ENCODE assay signal across 8 cellular contexts in genomic region chr5:143402464-143403356, GRCh38. TPM values are rescaled to one million over a fixed set of nuclear protein-coding genes. Genes with fewer than 3 reads are reported as not detected.
DNase-seq lines count a peak whose midpoint lies in the region; ATAC-seq and TF ChIP-seq lines count a peak whose summit lies in the region.

No MANE protein-coding gene starts in this region.

- DNase-seq in CD4-positive, alpha-beta T cell, result peak; percentile 34 to 61 (median 38)
- DNase-seq in SK-N-SH (peak; percentile 71), Right ventricle myocardium superior (peak; percentile 79), omental fat pad (ENCODE audit: low spot score) (peak; percentile 37), upper lobe of left lung (peak; percentile 61 to 94), NCI-H2081 treated with DMSO at 0.1 percent for 48 hours (lab: John Stamatoyannopoulos, UW) (no peak)

- H3K4me1 Mint-ChIP-seq in CD4-positive, alpha-beta T cell (ENCODE audit: low read depth), result peaks cover 51% of the 10 kb centered on the region
- H3K4me1 Mint-ChIP-seq in activated naive CD8-positive, alpha-beta T cell (ENCODE audit: low read depth), result peaks cover 54% of the 10 kb centered on the region

- H3K4me3 ChIP-seq in SK-N-SH (ENCODE audit: low read depth in 2 of 2, low read length in 1 of 2), result peak overlapping the region; percentile 83 to 90
- peak overlapping the region; percentile 63 to 93 (median 90) for H3K4me3 ChIP-seq in upper lobe of left lung

- peak overlapping the region; percentile 96 for H3K4me3 Mint-ChIP-seq in CD4-positive, alpha-beta T cell
- H3K4me3 Mint-ChIP-seq in activated naive CD8-positive, alpha-beta T cell, result peak overlapping the region; percentile 92

- peaks cover 9 to 19% of the 10 kb centered on the region in 2 experiments; a peak in 3 of 4 replicates for H3K4me1 ChIP-seq in SK-N-SH (ENCODE audit: control insufficient read depth in 1 of 2, insufficient read depth in 2 of 2, low read depth in 1 of 2, low read length in 1 of 2)
- H3K4me1 ChIP-seq in upper lobe of left lung, result peaks cover 9 to 37% (median 27%) of the 10 kb centered on the region in 4 donors

- H3K9me3 Mint-ChIP-seq in CD4-positive, alpha-beta T cell, result no peaks in the 10 kb centered on the region
- no peaks in the 10 kb centered on the region for H3K9me3 Mint-ChIP-seq in activated naive CD8-positive, alpha-beta T cell (ENCODE audit: low read depth)

- H3K79me2 ChIP-seq in SK-N-SH (ENCODE audit: insufficient read depth), result peaks cover 57% of the 10 kb centered on the region

- peak overlapping the region; percentile 87 for H3K4me2 ChIP-seq in SK-N-SH

- TF ChIP-seq RAD21 in SK-N-SH (IDR thresholded peaks at IDR 0.05; ENCODE audit: low read length), result 0 out of 2 replicates have a peak, but pooled peaks have one; percentile 4

- peaks cover 17% of the 10 kb centered on the region for H3F3A ChIP-seq in SK-N-SH (replicated peaks; ENCODE audit: insufficient read depth)

- H2AFZ ChIP-seq in SK-N-SH (ENCODE audit: low read depth), result peak overlapping the region; percentile 61; the same call in 1 of the 2 replicates

- H3K9ac ChIP-seq in SK-N-SH, result peak overlapping the region; percentile 90

- TF ChIP-seq CTCF in CD4-positive, alpha-beta T cell (IDR thresholded peaks at IDR 0.05), result no peak
- no peak for TF ChIP-seq CTCF in SK-N-SH (IDR thresholded peaks at IDR 0.05)
- TF ChIP-seq CTCF in omental fat pad (IDR thresholded peaks at IDR 0.05), result no peak
- TF ChIP-seq CTCF in upper lobe of left lung (IDR thresholded peaks at IDR 0.05), result peak in 1 of 6 experiments; percentile 7

- H3K9me3 ChIP-seq in CD4-positive, alpha-beta T cell (ENCODE audit: control insufficient read depth, low read length), result no peaks in the 10 kb centered on the region
- 0 out of 2 replicates have a peak, but pooled peaks cover 3% of the 10 kb centered on the region for H3K9me3 ChIP-seq in SK-N-SH
- H3K9me3 ChIP-seq in upper lobe of left lung, result no peaks in the 10 kb centered on the region

- peaks cover 16 to 20% of the 10 kb centered on the region in 2 experiments for H3K36me3 ChIP-seq in SK-N-SH (replicated peaks in 1 of 2; ENCODE audit: control insufficient read depth in 1 of 2, insufficient read depth in 2 of 2, low read length in 1 of 2)
- no peaks in the 10 kb centered on the region for H3K36me3 ChIP-seq in upper lobe of left lung

- WGBS in SK-N-SH (ENCODE audit: low lambda C conversion rate), result 4% methylated on average over 32 of the region's 86 CpGs
- WGBS in upper lobe of left lung, 2 donors, result 0 to 1% methylated on average over 12 to 74 of the region's 86 CpGs

- no peak for ATAC-seq in CD4-positive, alpha-beta T cell (ENCODE audit: poor library complexity)
- ATAC-seq in HG03439 (IDR thresholded peaks at IDR 0.05; ENCODE audit: unreplicated experiment), result peak; percentile 1
- peak; percentile 61 for ATAC-seq in Right ventricle myocardium superior (ENCODE audit: poor library complexity)
- no peak for ATAC-seq in omental fat pad (ENCODE audit: low FRiP score)
- peak in 1 of 2 donors; percentile 56 for ATAC-seq in upper lobe of left lung (ENCODE audit: low FRiP score in 2 of 2)

- intact Hi-C loops in CD4-positive, alpha-beta T cell (cut with DNase I, micrococcal nuclease), result loop anchor here (2.0 to 5.0 kb wide), 4 partner anchors 50 to 480 kb away; no protein-coding TSS in a partner anchor
- intact Hi-C loops in Right ventricle myocardium superior (cut with DNase I), result loop anchor here (5.0 to 10.0 kb wide), 3 partner anchors 398 to 475 kb away; no protein-coding TSS in a partner anchor

- TF ChIP-seq EP300 in SK-N-SH (IDR thresholded peaks at IDR 0.05; ENCODE audit: borderline replicate concordance in 1 of 2, low read depth in 1 of 2, low read length in 1 of 2) (no peak), upper lobe of left lung (IDR thresholded peaks at IDR 0.05) (no peak)

- CTCF ChIA-PET in CD4-positive, alpha-beta T cell (lab: Charles Lee), result interaction anchor here (0.7 to 3.1 kb wide), 12 partner anchors 8 to 790 kb away, joined by 3 to 28 read pairs (median 6); no protein-coding TSS in a partner anchor
- CTCF ChIA-PET in SK-N-SH (lab: Yijun Ruan, JAX), result interaction anchor here (0.6 to 3.0 kb wide), 41 partner anchors 9 to 744 kb away, joined by 3 to 32 read pairs (median 4); no protein-coding TSS in a partner anchor

- no peak for TF ChIP-seq POLR2A in upper lobe of left lung (IDR thresholded peaks at IDR 0.05)

- POLR2A ChIA-PET in CD4-positive, alpha-beta T cell (lab: Charles Lee), result interaction anchor here (0.7 to 3.2 kb wide), 27 partner anchors 10 to 789 kb away, joined by 3 to 250 read pairs (median 7); partner anchors contain the start of gene ARHGAP26
- POLR2A ChIA-PET in SK-N-SH (lab: Yijun Ruan, JAX), result interaction anchor here (0.6 kb wide), 1 partner anchor 418 kb away, joined by 4 read pairs; no protein-coding TSS in a partner anchor

- no peaks in the 10 kb centered on the region for H3K9me2 ChIP-seq in SK-N-SH

- no peaks in the 10 kb centered on the region for H3K27me3 Mint-ChIP-seq in CD4-positive, alpha-beta T cell
- no peaks in the 10 kb centered on the region for H3K27me3 Mint-ChIP-seq in activated naive CD8-positive, alpha-beta T cell

- peaks cover 44% of the 10 kb centered on the region for H4K20me1 ChIP-seq in SK-N-SH (ENCODE audit: insufficient read depth)

- peak overlapping the region; percentile 89 for H3K27ac ChIP-seq in CD4-positive, alpha-beta T cell (ENCODE audit: low read depth, low read length)
- peak overlapping the region; percentile 87 to 99 for H3K27ac ChIP-seq in SK-N-SH (ENCODE audit: low read depth in 2 of 2, low read length in 1 of 2)
- H3K27ac ChIP-seq in upper lobe of left lung, result peak overlapping the region; percentile 99 to 100 (median 100)

- peak overlapping the region; percentile 98 for H3K27ac Mint-ChIP-seq in CD4-positive, alpha-beta T cell
- H3K27ac Mint-ChIP-seq in activated naive CD8-positive, alpha-beta T cell, result peak overlapping the region; percentile 88

- H3K27me3 ChIP-seq in CD4-positive, alpha-beta T cell (ENCODE audit: control insufficient read depth, insufficient read depth, low read length), result no peaks in the 10 kb centered on the region
- H3K27me3 ChIP-seq in SK-N-SH (ENCODE audit: insufficient read depth), result no peaks in the 10 kb centered on the region
- H3K27me3 ChIP-seq in upper lobe of left lung, result no peaks in the 10 kb centered on the region

- H3K36me3 Mint-ChIP-seq in CD4-positive, alpha-beta T cell (ENCODE audit: low read depth), result peaks cover 57% of the 10 kb centered on the region
- peaks cover 26% of the 10 kb centered on the region for H3K36me3 Mint-ChIP-seq in activated naive CD8-positive, alpha-beta T cell

TF ChIP-seq in SK-N-SH, 30 proteins besides CTCF, POLR2A, EP300 and RAD21:
- no peak for TF ChIP-seq MXI1 (IDR thresholded peaks at IDR 0.05; ENCODE audit: low read depth, low read length)
- TF ChIP-seq GABPA (IDR thresholded peaks at IDR 0.05; ENCODE audit: low read depth), result 0 out of 2 replicates have a peak, but pooled peaks have one; percentile 5
- no peak for TF ChIP-seq EZH2phosphoT487 (IDR thresholded peaks at IDR 0.05; ENCODE audit: borderline replicate concordance, low read depth)
- peak; percentile 20; the same call in 1 of the 2 replicates for TF ChIP-seq SIN3A (IDR thresholded peaks at IDR 0.05; ENCODE audit: borderline replicate concordance, low read depth, low read length)
- TF ChIP-seq SMC3 (IDR thresholded peaks at IDR 0.05; ENCODE audit: low read depth, low read length), result peak; percentile 8; the same call in 1 of the 2 replicates

RNA-seq across cellular contexts. Expression of gene NR3C1, which starts 0.8 kb away (rescaled TPM):
- 100 to 1,000 TPM; 168 to 191 TPM for total RNA-seq in CD4-positive, alpha-beta T cell
- polyA plus RNA-seq in SK-N-SH (2012; rRNA removed), result 7.1 and 8.2 TPM in 2 replicates
- polyA plus RNA-seq in SK-N-SH (2012; cell fraction: cytosol; rRNA removed), result 9.7 and 9.8 TPM in 2 replicates
- 4.2 and 8.9 TPM in 2 replicates for polyA plus RNA-seq in SK-N-SH (2012; cell fraction: nucleus; rRNA removed)
- 48.9 TPM for total RNA-seq in Right ventricle myocardium superior
- 100 to 1,000 TPM in 1 of 4 donors, 10 to 100 TPM in 3; 57.1 to 102 (median 62.3) TPM for total RNA-seq in omental fat pad
- total RNA-seq in upper lobe of left lung, result 100 to 1,000 TPM in 1 of 6 donors, 10 to 100 TPM in 5; 44.5 to 101 (median 72.7) TPM

Comparison
In these comparisons a context has a peak if more than half of its experiments do, and no peak if none do; other contexts are left out.
1. ATAC-seq: peak in HG03439 (single experiment) and Right ventricle myocardium superior (single experiment); none in CD4-positive, alpha-beta T cell (single experiment) and omental fat pad (single experiment).
2. Peak in every context shown above with its lines, with median percentiles within 50 percentile points of each other: H3K27ac ChIP-seq.